In genomic region chr17:51486091-51486490, GRCh38 we compare ENCODE assay signal across 16 cellular contexts.
DNase-seq lines count a peak whose midpoint lies in the region; FAIRE-seq and TF ChIP-seq lines count a peak whose summit lies in the region.
"Had no signal": no experiment of that assay in that cellular context is flagged by ENCODE, and none has a peak within 500 bp of the region (broad histone marks: within the 10 kb centered on the region; RNA-seq: fewer than 3 reads in every experiment).

No MANE protein-coding gene starts in this region.

- FAIRE-seq in GM12891 (lab: Jason Lieb, UNC), result no peak

- no peak for TF ChIP-seq POLR2A in GM12891 (IDR thresholded peaks at IDR 0.05; ENCODE audit: low read depth, low read length)

- DNase-seq in GM12891 (ENCODE audit: insufficient read length, low spot score) (no peak), RPMI8226 (peak; percentile 79), inferior parietal cortex (ENCODE audit: extremely low spot score) (peak; percentile 15), superior temporal gyrus (ENCODE audit: extremely low spot score) (peak; percentile 25), NCI-H187 treated with DMSO at 0.1 percent for 48 hours (lab: John Stamatoyannopoulos, UW) (no peak), GM19238 (ENCODE audit: insufficient read length, low spot score) (no peak)
- no peak for DNase-seq in activated CD8-positive, alpha-beta memory T cell treated with anti-CD3 and anti-CD28 coated beads for 24 hours
- DNase-seq: ACHN; AML-193; Calu3; CD4-positive, alpha-beta T cell; H7; IMR-90; NCI-H1417 treated with DMSO at 0.1 percent for 48 hours; NCI-H2029; NCI-H524 had no signal

TF ChIP-seq in GM12891, 5 proteins besides CTCF, POLR2A, EP300 and RAD21:
- TF ChIP-seq SPI1 (IDR thresholded peaks at IDR 0.05; ENCODE audit: low read depth, low read length), result peak; percentile 19; the same call in 1 of the 2 replicates
- TF ChIP-seq TAF1 (IDR thresholded peaks at IDR 0.05; ENCODE audit: low read depth, low read length), result no peak

Comparison
In these comparisons a context has a peak if more than half of its experiments do, and no peak if none do; other contexts are left out.
1. DNase-seq: peak in RPMI8226 (single experiment), inferior parietal cortex (single experiment) and superior temporal gyrus (single experiment); none in GM12891 (single experiment), NCI-H187 treated with DMSO at 0.1 percent for 48 hours (single experiment), GM19238 (single experiment) and activated CD8-positive, alpha-beta memory T cell treated with anti-CD3 and anti-CD28 coated beads for 24 hours (single experiment).